ENCODE assay signal across 8 cellular contexts in genomic region chr11:65653229-65654225, GRCh38. TPM values are rescaled to one million over a fixed set of nuclear protein-coding genes. Genes with fewer than 3 reads are reported as not detected.
DNase-seq lines count a peak whose midpoint lies in the region; TF ChIP-seq lines count a peak whose summit lies in the region.

No MANE protein-coding gene starts in this region.

- DNase-seq in breast epithelium (ENCODE audit: low spot score in 2 of 2) (no peak), mesothelial cell of epicardium (ENCODE audit: low spot score in 2 of 2, unreplicated experiment in 2 of 2) (peak in 1 of 2 experiments; percentile 19), uterus (peak in 1 of 2 donors; percentile 35), GOT3 (lab: John Stamatoyannopoulos, UW) (no peak), GM10248 (ENCODE audit: extremely low spot score) (no peak), Kasumi-1 (lab: John Stamatoyannopoulos, UW) (no peak)

- peaks cover 16% of the 10 kb centered on the region; the same call in 1 of the 2 replicates for H3K36me3 ChIP-seq in ES-I3 (ENCODE audit: insufficient read depth, low read length)
- H3K36me3 ChIP-seq in KOPT-K1 (ENCODE audit: insufficient read depth, low read length) = peaks cover 50% of the 10 kb centered on the region
- H3K36me3 ChIP-seq in breast epithelium = no peaks in the 10 kb centered on the region
- H3K36me3 ChIP-seq in uterus = no peaks in the 10 kb centered on the region

- peak overlapping the region; percentile 52 to 82 (median 58) for H3K4me3 ChIP-seq in breast epithelium
- H3K4me3 ChIP-seq in uterus = peak overlapping the region; percentile 53 to 69

- peaks cover 30% of the 10 kb centered on the region for H3K36me3 Mint-ChIP-seq in mesothelial cell of epicardium

- intact Hi-C loops in breast epithelium (cut with DNase I; ENCODE audit: low total_unique reads) (no loop called here), uterus (cut with DNase I; ENCODE audit: low total_unique reads) (no loop called here)

- peaks cover 37% of the 10 kb centered on the region for H3K4me1 Mint-ChIP-seq in mesothelial cell of epicardium

- H3K27ac ChIP-seq in KOPT-K1 (ENCODE audit: low read depth, low read length, poor library complexity, severe bottlenecking) (peak overlapping the region; percentile 72), breast epithelium (peak overlapping the region; percentile 89 to 95), uterus (peak overlapping the region; percentile 96 to 97)

- POLR2A ChIA-PET in GM10248 (lab: Yijun Ruan, JAX) = interaction anchor here (2.9 to 5.0 kb wide), 2 partner anchors 9 to 14 kb away, joined by 15 to 31 read pairs; partner anchors contain the start of genes RELA and SIPA1

- H3K9ac ChIP-seq in ES-I3 (ENCODE audit: low read depth, low read length) = peak overlapping the region; percentile 76

- H3K4me1 ChIP-seq in ES-I3 (ENCODE audit: insufficient read depth, low read length) = peaks cover 11% of the 10 kb centered on the region
- peaks cover 26 to 33% of the 10 kb centered on the region in 2 donors for H3K4me1 ChIP-seq in breast epithelium
- peaks cover 7 to 17% of the 10 kb centered on the region in 2 donors for H3K4me1 ChIP-seq in uterus

- H3K9me3 ChIP-seq in ES-I3 (ENCODE audit: control insufficient read depth, insufficient read depth, low read length) (no peaks in the 10 kb centered on the region), KOPT-K1 (ENCODE audit: insufficient read depth, low read length, poor library complexity, severe bottlenecking) (no peaks in the 10 kb centered on the region), breast epithelium (no peaks in the 10 kb centered on the region), uterus (no peaks in the 10 kb centered on the region)

- H3K27me3 ChIP-seq in breast epithelium (no peaks in the 10 kb centered on the region), uterus (no peaks in the 10 kb centered on the region)

- H3K27me3 Mint-ChIP-seq in mesothelial cell of epicardium (ENCODE audit: low read depth) = no peaks in the 10 kb centered on the region

- peak overlapping the region; percentile 98 for H3K27ac Mint-ChIP-seq in mesothelial cell of epicardium

- CTCF ChIA-PET in GM10248 (lab: Yijun Ruan, JAX) = interaction anchor here (1.2 to 2.4 kb wide), 10 partner anchors 7 to 236 kb away, joined by 3 to 9 read pairs (median 4); no protein-coding TSS in a partner anchor

- H3K4me3 Mint-ChIP-seq in mesothelial cell of epicardium = peak overlapping the region; percentile 74

- TF ChIP-seq POLR2A in breast epithelium (IDR thresholded peaks at IDR 0.05) = no peak
- TF ChIP-seq POLR2A in uterus (IDR thresholded peaks at IDR 0.05) = no peak

- TF ChIP-seq CTCF in breast epithelium (IDR thresholded peaks at IDR 0.05) = no peak
- TF ChIP-seq CTCF in mesothelial cell of epicardium (IDR thresholded peaks at IDR 0.05; ENCODE audit: unreplicated experiment) = no peak
- no peak for TF ChIP-seq CTCF in uterus (IDR thresholded peaks at IDR 0.05)
- TF ChIP-seq CTCF in GM10248 (IDR thresholded peaks at IDR 0.05; ENCODE audit: control extremely low read depth, extremely low read depth, low read depth, missing control alignments) = no peak

- H3K9me3 Mint-ChIP-seq in mesothelial cell of epicardium = no peaks in the 10 kb centered on the region

RNA-seq across cellular contexts. Expression of gene RELA, which starts 9.2 kb away (rescaled TPM):
- total RNA-seq in breast epithelium = 10 to 100 TPM; 45.0 to 57.7 (median 46.2) TPM
- 95.6 to 98.8 TPM (median 96.8 TPM) in 3 replicates for total RNA-seq in mesothelial cell of epicardium
- total RNA-seq in uterus = 10 to 100 TPM in 3 of 4 donors, 1 to 10 TPM in 1; 6.7 to 97.1 (median 36.5) TPM

RNA-seq across cellular contexts. Expression of gene SIPA1, which starts 15.6 kb away (rescaled TPM):
- total RNA-seq in breast epithelium (10 to 100 TPM; 18.2 to 27.9 (median 25.5) TPM), mesothelial cell of epicardium (37.1 to 42.9 TPM (median 37.5 TPM) in 3 replicates), uterus (10 to 100 TPM; 11.2 to 60.1 (median 27.0) TPM)

RNA-seq across cellular contexts. Expression of gene PCNX3, which starts 38.0 kb away (rescaled TPM):
- total RNA-seq in breast epithelium (10 to 100 TPM; 13.4 to 21.0 (median 20.1) TPM), mesothelial cell of epicardium (59.0 to 61.8 TPM (median 61.3 TPM) in 3 replicates), uterus (10 to 100 TPM in 3 of 4 donors, 1 to 10 TPM in 1; 6.8 to 47.4 (median 24.6) TPM)

RNA-seq across cellular contexts. Expression of gene MAP3K11, which starts 39.5 kb away (rescaled TPM):
- 10 to 100 TPM; 30.4 to 39.0 (median 36.7) TPM for total RNA-seq in breast epithelium
- total RNA-seq in mesothelial cell of epicardium = 46.8 to 52.0 TPM (median 47.5 TPM) in 3 replicates
- total RNA-seq in uterus = 100 to 1,000 TPM in 1 of 4 donors, 10 to 100 TPM in 3; 22.1 to 139 (median 51.8) TPM

RNA-seq across cellular contexts. Expression of gene KCNK7, which starts 57.9 kb away (rescaled TPM):
- total RNA-seq in breast epithelium (1 to 10 TPM in 1 of 3 donors, under 1 TPM in 2; 0.33 to 2.2 (median 0.80) TPM), mesothelial cell of epicardium (0.95 to 2.4 TPM (median 1.7 TPM) in 3 replicates), uterus (1 to 10 TPM in 1 of 4 donors, under 1 TPM in 1, not detected in 2; 0.26 to 5.8 TPM)
